32 cellular contexts compared by ENCODE assay signal in genomic region chr16:3974751-3975150, GRCh38.
"Had no signal": no experiment of that assay in that cellular context is flagged by ENCODE, and none has a peak within 500 bp of the region (broad histone marks: within the 10 kb centered on the region; RNA-seq: fewer than 3 reads in every experiment).

No MANE protein-coding gene starts in this region.

- H3K4me3 Mint-ChIP-seq: activated B cell treated with CpG ODN at 0.5 μM for 24 hours; activated CD4-positive, alpha-beta memory T cell treated with anti-CD3 and anti-CD28 coated beads for 36 hours; activated CD4-positive, alpha-beta T cell treated with anti-CD3 and anti-CD28 coated beads, Interleukin-2, amount 10 ng/mL, durations not matched to agents 24 days and 14 days; activated CD8-positive, alpha-beta T cell treated with anti-CD3 and anti-CD28 coated beads, Interleukin-2, amount 10 ng/mL, durations not matched to agents 7 days and 5 days; activated naive CD4-positive, alpha-beta T cell treated with anti-CD3 and anti-CD28 coated beads for 36 hours; activated naive CD4-positive, alpha-beta T cell treated with anti-CD3 and anti-CD28 coated beads, Interleukin-2, amount 50 U/mL, for 24 hours; activated naive CD8-positive, alpha-beta T cell treated with anti-CD3 and anti-CD28 coated beads for 36 hours; activated naive CD8-positive, alpha-beta T cell treated with anti-CD3 and anti-CD28 coated beads, Interleukin-2, amount 50 U/mL, for 24 hours; activated T-cell treated with anti-CD3 and anti-CD28 coated beads, Interleukin-2, amount 50 U/mL, for 4 hours; activated T-helper 1 cell treated with anti-CD3 and anti-CD28 coated beads, Interleukin-12 subunit alpha, Interleukin-12 subunit beta, Interleukin-2, Interleukin-4 antibody, amounts not matched to agents 30 ng/mL and 10 ng/mL and 1 ng/mL, durations not matched to agents 14 hours and 24 hours and 36 hours; effector memory CD8-positive, alpha-beta T cell; T-helper 17 cell; T-helper 2 cell treated with Interferon-gamma antibody and Interleukin-4, amounts not matched to agents 5 μg/mL and 100 μg/mL, for 36 hours had no signal

- H3K9me3 Mint-ChIP-seq: activated B cell treated with CpG ODN at 0.5 μM for 24 hours; activated CD4-positive, alpha-beta memory T cell treated with anti-CD3 and anti-CD28 coated beads for 36 hours; activated CD4-positive, alpha-beta T cell treated with anti-CD3 and anti-CD28 coated beads, Interleukin-2, amount 10 ng/mL, durations not matched to agents 24 days and 14 days; activated naive CD4-positive, alpha-beta T cell treated with anti-CD3 and anti-CD28 coated beads for 36 hours; activated naive CD4-positive, alpha-beta T cell treated with anti-CD3 and anti-CD28 coated beads, Interleukin-2, amount 50 U/mL, for 24 hours; activated naive CD8-positive, alpha-beta T cell treated with anti-CD3 and anti-CD28 coated beads for 36 hours; activated naive CD8-positive, alpha-beta T cell treated with anti-CD3 and anti-CD28 coated beads, Interleukin-2, amount 50 U/mL, for 24 hours; activated T-cell treated with anti-CD3 and anti-CD28 coated beads, Interleukin-2, amount 50 U/mL, for 4 hours; activated T-helper 1 cell treated with anti-CD3 and anti-CD28 coated beads, Interleukin-12 subunit alpha, Interleukin-12 subunit beta, Interleukin-2, Interleukin-4 antibody, amounts not matched to agents 30 ng/mL and 10 ng/mL and 1 ng/mL, durations not matched to agents 14 hours and 24 hours and 36 hours; activated T-helper 2 cell treated with anti-CD3 and anti-CD28 coated beads, Interferon-gamma antibody, Interleukin-2, Interleukin-4, amounts not matched to agents 10 μg/mL and 5 μg/mL and 100 μg/mL, durations not matched to agents 14 hours and 24 hours and 36 hours; effector memory CD8-positive, alpha-beta T cell; T-helper 2 cell treated with Interferon-gamma antibody and Interleukin-4, amounts not matched to agents 5 μg/mL and 100 μg/mL, for 36 hours had no signal

- H3K27me3 ChIP-seq: adrenal gland, body of pancreas, esophagus muscularis mucosa, foreskin keratinocyte, gastrocnemius medialis had no signal

- ATAC-seq: activated CD4-positive, CD25-positive, alpha-beta regulatory T cell treated with anti-CD3 and anti-CD28 coated beads, Interleukin-2, amount 50 U/mL, for 24 hours; activated CD8-positive, alpha-beta T cell treated with anti-CD3 and anti-CD28 coated beads, Interleukin-2, amount 10 ng/mL, durations not matched to agents 7 days and 5 days; activated naive CD8-positive, alpha-beta T cell treated with anti-CD3 and anti-CD28 coated beads, Interleukin-2, amount 50 U/mL, for 24 hours; activated T-cell treated with anti-CD3 and anti-CD28 coated beads, Interleukin-2, amount 50 U/mL, for 4 hours; body of pancreas; effector memory CD8-positive, alpha-beta T cell; foreskin keratinocyte; gastrocnemius medialis; T-helper 17 cell had no signal

- H3K27me3 Mint-ChIP-seq: activated B cell treated with CpG ODN at 0.5 μM for 24 hours; activated CD4-positive, alpha-beta memory T cell treated with anti-CD3 and anti-CD28 coated beads for 36 hours; activated CD4-positive, alpha-beta T cell treated with anti-CD3 and anti-CD28 coated beads, Interleukin-2, amount 10 ng/mL, durations not matched to agents 24 days and 14 days; activated naive CD4-positive, alpha-beta T cell treated with anti-CD3 and anti-CD28 coated beads, Interleukin-2, amount 50 U/mL, for 24 hours; activated naive CD8-positive, alpha-beta T cell treated with anti-CD3 and anti-CD28 coated beads for 36 hours; activated naive CD8-positive, alpha-beta T cell treated with anti-CD3 and anti-CD28 coated beads, Interleukin-2, amount 50 U/mL, for 24 hours; effector memory CD8-positive, alpha-beta T cell; T-helper 17 cell had no signal

- H3K27ac ChIP-seq: adrenal gland, body of pancreas, esophagus muscularis mucosa, foreskin keratinocyte, gastrocnemius medialis, WERI-Rb-1 had no signal

- DNase-seq: activated B cell treated with CpG ODN at 0.5 μM for 24 hours; activated CD4-positive, alpha-beta memory T cell treated with anti-CD3 and anti-CD28 coated beads for 36 hours; activated CD4-positive, alpha-beta T cell treated with anti-CD3 and anti-CD28 coated beads, Interleukin-2, amount 10 ng/mL, durations not matched to agents 24 days and 14 days; activated CD8-positive, alpha-beta T cell treated with anti-CD3 and anti-CD28 coated beads, Interleukin-2, amount 10 ng/mL, durations not matched to agents 7 days and 5 days; activated effector memory CD4-positive, alpha-beta T cell treated with anti-CD3 and anti-CD28 coated beads, Interleukin-2, amount 50 U/mL, for 16 hours; activated naive CD4-positive, alpha-beta T cell treated with anti-CD3 and anti-CD28 coated beads for 36 hours; activated naive CD8-positive, alpha-beta T cell treated with anti-CD3 and anti-CD28 coated beads for 36 hours; activated naive CD8-positive, alpha-beta T cell treated with anti-CD3 and anti-CD28 coated beads, Interleukin-2, amount 50 U/mL, for 24 hours; activated T-cell treated with anti-CD3 and anti-CD28 coated beads, Interleukin-2, amount 50 U/mL, for 4 hours; adrenal gland; amygdala; aorta; body of pancreas; caudate nucleus; cortex of kidney; dermis blood vessel endothelial cell; effector CD4-positive, alpha-beta T cell; effector memory CD8-positive, alpha-beta T cell; erythroblast; foreskin keratinocyte; gastrocnemius medialis; T-helper 1 cell; T-helper 17 cell; T1000; WERI-Rb-1 had no signal

- H3K9me3 ChIP-seq: adrenal gland, body of pancreas, esophagus muscularis mucosa, gastrocnemius medialis had no signal

- H3K4me3 ChIP-seq: adrenal gland, body of pancreas, esophagus muscularis mucosa, gastrocnemius medialis had no signal

- FAIRE-seq: colon had no signal

- H3K4me1 Mint-ChIP-seq: activated B cell treated with CpG ODN at 0.5 μM for 24 hours; activated naive CD4-positive, alpha-beta T cell treated with anti-CD3 and anti-CD28 coated beads, Interleukin-2, amount 50 U/mL, for 24 hours; activated naive CD8-positive, alpha-beta T cell treated with anti-CD3 and anti-CD28 coated beads for 36 hours; activated naive CD8-positive, alpha-beta T cell treated with anti-CD3 and anti-CD28 coated beads, Interleukin-2, amount 50 U/mL, for 24 hours had no signal

- H3K36me3 ChIP-seq: adrenal gland had no signal

- H3K4me1 ChIP-seq: adrenal gland, body of pancreas, foreskin keratinocyte, gastrocnemius medialis had no signal

- H3K27ac Mint-ChIP-seq: activated B cell treated with CpG ODN at 0.5 μM for 24 hours; activated CD4-positive, alpha-beta memory T cell treated with anti-CD3 and anti-CD28 coated beads for 36 hours; activated CD4-positive, alpha-beta T cell treated with anti-CD3 and anti-CD28 coated beads, Interleukin-2, amount 10 ng/mL, durations not matched to agents 24 days and 14 days; activated CD8-positive, alpha-beta T cell treated with anti-CD3 and anti-CD28 coated beads, Interleukin-2, amount 10 ng/mL, durations not matched to agents 7 days and 5 days; activated naive CD4-positive, alpha-beta T cell treated with anti-CD3 and anti-CD28 coated beads for 36 hours; activated naive CD4-positive, alpha-beta T cell treated with anti-CD3 and anti-CD28 coated beads, Interleukin-2, amount 50 U/mL, for 24 hours; activated naive CD8-positive, alpha-beta T cell treated with anti-CD3 and anti-CD28 coated beads for 36 hours; activated naive CD8-positive, alpha-beta T cell treated with anti-CD3 and anti-CD28 coated beads, Interleukin-2, amount 50 U/mL, for 24 hours; activated T-helper 1 cell treated with anti-CD3 and anti-CD28 coated beads, Interleukin-12 subunit alpha, Interleukin-12 subunit beta, Interleukin-2, Interleukin-4 antibody, amounts not matched to agents 30 ng/mL and 10 ng/mL and 1 ng/mL, durations not matched to agents 14 hours and 24 hours and 36 hours; activated T-helper 2 cell treated with anti-CD3 and anti-CD28 coated beads, Interferon-gamma antibody, Interleukin-2, Interleukin-4, amounts not matched to agents 10 μg/mL and 5 μg/mL and 100 μg/mL, durations not matched to agents 14 hours and 24 hours and 36 hours; effector memory CD8-positive, alpha-beta T cell; T-helper 17 cell; T-helper 2 cell treated with Interferon-gamma antibody and Interleukin-4, amounts not matched to agents 5 μg/mL and 100 μg/mL, for 36 hours had no signal
